Comparison of ENCODE assay signal across 1 cellular context in the genomic region with DNA sequence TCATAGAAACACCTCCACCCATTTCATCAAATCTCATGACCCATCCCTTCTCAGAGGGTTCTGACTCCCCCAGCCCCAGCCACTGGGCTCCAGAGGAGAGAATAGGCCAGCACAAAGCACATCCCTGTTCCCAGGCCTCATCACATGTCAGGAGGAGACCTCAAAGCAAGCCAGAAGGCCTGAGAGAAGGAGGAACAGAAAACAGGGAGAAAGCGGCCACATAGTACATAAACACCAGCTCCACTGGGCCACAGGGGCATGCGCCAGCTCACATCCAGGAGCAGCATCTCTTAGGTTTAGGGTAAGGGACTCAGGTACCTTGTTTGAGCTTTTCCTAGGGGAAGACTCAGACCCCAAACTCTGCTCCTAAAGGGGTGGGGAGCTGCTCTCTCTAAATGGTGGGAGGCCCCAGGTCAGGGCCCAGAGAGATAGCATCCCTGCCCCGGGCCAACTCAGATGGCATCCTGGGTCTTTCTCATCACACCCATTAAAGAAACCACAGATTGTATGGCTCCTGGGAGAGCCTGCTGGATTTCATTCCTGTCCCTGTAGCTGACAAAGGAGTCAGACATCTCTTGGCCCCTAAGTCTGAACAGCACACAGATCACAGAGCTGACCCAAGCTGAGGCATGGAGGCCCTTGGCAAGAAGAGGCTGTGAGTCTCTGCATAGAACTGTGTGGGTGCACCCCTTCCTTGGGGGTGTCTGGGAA.
TF ChIP-seq lines count a peak whose summit lies in the region.

No MANE protein-coding gene starts in this region.

TF ChIP-seq in GM23338, 12 proteins besides CTCF, POLR2A, EP300 and RAD21:
- TF ChIP-seq, protein P1, sequence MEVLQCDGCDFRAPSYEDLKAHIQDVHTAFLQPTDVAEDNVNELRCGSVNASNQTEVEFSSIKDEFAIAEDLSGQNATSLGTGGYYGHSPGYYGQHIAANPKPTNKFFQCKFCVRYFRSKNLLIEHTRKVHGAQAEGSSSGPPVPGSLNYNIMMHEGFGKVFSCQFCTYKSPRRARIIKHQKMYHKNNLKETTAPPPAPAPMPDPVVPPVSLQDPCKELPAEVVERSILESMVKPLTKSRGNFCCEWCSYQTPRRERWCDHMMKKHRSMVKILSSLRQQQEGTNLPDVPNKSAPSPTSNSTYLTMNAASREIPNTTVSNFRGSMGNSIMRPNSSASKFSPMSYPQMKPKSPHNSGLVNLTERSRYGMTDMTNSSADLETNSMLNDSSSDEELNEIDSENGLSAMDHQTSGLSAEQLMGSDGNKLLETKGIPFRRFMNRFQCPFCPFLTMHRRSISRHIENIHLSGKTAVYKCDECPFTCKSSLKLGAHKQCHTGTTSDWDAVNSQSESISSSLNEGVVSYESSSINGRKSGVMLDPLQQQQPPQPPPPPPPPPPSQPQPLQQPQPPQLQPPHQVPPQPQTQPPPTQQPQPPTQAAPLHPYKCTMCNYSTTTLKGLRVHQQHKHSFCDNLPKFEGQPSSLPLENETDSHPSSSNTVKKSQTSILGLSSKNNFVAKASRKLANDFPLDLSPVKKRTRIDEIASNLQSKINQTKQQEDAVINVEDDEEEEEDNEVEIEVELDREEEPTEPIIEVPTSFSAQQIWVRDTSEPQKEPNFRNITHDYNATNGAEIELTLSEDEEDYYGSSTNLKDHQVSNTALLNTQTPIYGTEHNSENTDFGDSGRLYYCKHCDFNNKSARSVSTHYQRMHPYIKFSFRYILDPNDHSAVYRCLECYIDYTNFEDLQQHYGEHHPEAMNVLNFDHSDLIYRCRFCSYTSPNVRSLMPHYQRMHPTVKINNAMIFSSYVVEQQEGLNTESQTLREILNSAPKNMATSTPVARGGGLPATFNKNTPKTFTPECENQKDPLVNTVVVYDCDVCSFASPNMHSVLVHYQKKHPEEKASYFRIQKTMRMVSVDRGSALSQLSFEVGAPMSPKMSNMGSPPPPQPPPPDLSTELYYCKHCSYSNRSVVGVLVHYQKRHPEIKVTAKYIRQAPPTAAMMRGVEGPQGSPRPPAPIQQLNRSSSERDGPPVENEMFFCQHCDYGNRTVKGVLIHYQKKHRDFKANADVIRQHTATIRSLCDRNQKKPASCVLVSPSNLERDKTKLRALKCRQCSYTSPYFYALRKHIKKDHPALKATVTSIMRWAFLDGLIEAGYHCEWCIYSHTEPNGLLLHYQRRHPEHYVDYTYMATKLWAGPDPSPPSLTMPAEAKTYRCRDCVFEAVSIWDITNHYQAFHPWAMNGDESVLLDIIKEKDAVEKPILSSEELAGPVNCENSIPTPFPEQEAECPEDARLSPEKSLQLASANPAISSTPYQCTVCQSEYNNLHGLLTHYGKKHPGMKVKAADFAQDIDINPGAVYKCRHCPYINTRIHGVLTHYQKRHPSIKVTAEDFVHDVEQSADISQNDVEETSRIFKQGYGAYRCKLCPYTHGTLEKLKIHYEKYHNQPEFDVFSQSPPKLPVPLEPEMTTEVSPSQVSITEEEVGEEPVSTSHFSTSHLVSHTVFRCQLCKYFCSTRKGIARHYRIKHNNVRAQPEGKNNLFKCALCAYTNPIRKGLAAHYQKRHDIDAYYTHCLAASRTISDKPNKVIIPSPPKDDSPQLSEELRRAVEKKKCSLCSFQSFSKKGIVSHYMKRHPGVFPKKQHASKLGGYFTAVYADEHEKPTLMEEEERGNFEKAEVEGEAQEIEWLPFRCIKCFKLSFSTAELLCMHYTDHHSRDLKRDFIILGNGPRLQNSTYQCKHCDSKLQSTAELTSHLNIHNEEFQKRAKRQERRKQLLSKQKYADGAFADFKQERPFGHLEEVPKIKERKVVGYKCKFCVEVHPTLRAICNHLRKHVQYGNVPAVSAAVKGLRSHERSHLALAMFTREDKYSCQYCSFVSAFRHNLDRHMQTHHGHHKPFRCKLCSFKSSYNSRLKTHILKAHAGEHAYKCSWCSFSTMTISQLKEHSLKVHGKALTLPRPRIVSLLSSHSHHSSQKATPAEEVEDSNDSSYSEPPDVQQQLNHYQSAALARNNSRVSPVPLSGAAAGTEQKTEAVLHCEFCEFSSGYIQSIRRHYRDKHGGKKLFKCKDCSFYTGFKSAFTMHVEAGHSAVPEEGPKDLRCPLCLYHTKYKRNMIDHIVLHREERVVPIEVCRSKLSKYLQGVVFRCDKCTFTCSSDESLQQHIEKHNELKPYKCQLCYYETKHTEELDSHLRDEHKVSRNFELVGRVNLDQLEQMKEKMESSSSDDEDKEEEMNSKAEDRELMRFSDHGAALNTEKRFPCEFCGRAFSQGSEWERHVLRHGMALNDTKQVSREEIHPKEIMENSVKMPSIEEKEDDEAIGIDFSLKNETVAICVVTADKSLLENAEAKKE (CRISPR knock-in tag; IDR thresholded peaks at IDR 0.05), result no peak
- TF ChIP-seq, protein P2, sequence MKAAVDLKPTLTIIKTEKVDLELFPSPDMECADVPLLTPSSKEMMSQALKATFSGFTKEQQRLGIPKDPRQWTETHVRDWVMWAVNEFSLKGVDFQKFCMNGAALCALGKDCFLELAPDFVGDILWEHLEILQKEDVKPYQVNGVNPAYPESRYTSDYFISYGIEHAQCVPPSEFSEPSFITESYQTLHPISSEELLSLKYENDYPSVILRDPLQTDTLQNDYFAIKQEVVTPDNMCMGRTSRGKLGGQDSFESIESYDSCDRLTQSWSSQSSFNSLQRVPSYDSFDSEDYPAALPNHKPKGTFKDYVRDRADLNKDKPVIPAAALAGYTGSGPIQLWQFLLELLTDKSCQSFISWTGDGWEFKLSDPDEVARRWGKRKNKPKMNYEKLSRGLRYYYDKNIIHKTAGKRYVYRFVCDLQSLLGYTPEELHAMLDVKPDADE (IDR thresholded peaks at IDR 0.05), result no peak
- TF ChIP-seq EZH2 (IDR thresholded peaks at IDR 0.05; ENCODE audit: low read depth, unreplicated experiment), result no peak
- no peak for TF ChIP-seq STAT1 (IDR thresholded peaks at IDR 0.05; ENCODE audit: unreplicated experiment)
- no peak for TF ChIP-seq NANOG (IDR thresholded peaks at IDR 0.05; ENCODE audit: borderline replicate concordance)
- no peak for TF ChIP-seq EZH2phosphoT487 (IDR thresholded peaks at IDR 0.05; ENCODE audit: unreplicated experiment)
- TF ChIP-seq JUNB (IDR thresholded peaks at IDR 0.05; ENCODE audit: unreplicated experiment), result no peak
- TF ChIP-seq, protein P3, sequence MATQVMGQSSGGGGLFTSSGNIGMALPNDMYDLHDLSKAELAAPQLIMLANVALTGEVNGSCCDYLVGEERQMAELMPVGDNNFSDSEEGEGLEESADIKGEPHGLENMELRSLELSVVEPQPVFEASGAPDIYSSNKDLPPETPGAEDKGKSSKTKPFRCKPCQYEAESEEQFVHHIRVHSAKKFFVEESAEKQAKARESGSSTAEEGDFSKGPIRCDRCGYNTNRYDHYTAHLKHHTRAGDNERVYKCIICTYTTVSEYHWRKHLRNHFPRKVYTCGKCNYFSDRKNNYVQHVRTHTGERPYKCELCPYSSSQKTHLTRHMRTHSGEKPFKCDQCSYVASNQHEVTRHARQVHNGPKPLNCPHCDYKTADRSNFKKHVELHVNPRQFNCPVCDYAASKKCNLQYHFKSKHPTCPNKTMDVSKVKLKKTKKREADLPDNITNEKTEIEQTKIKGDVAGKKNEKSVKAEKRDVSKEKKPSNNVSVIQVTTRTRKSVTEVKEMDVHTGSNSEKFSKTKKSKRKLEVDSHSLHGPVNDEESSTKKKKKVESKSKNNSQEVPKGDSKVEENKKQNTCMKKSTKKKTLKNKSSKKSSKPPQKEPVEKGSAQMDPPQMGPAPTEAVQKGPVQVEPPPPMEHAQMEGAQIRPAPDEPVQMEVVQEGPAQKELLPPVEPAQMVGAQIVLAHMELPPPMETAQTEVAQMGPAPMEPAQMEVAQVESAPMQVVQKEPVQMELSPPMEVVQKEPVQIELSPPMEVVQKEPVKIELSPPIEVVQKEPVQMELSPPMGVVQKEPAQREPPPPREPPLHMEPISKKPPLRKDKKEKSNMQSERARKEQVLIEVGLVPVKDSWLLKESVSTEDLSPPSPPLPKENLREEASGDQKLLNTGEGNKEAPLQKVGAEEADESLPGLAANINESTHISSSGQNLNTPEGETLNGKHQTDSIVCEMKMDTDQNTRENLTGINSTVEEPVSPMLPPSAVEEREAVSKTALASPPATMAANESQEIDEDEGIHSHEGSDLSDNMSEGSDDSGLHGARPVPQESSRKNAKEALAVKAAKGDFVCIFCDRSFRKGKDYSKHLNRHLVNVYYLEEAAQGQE (IDR thresholded peaks at IDR 0.05; ENCODE audit: unreplicated experiment), result no peak
- no peak for TF ChIP-seq ZNF331 (CRISPR knock-in tag; IDR thresholded peaks at IDR 0.05; ENCODE audit: low read depth)
- no peak for TF ChIP-seq ZNF114 (CRISPR knock-in tag; IDR thresholded peaks at IDR 0.05)
- TF ChIP-seq POLR2AphosphoS5 (IDR thresholded peaks at IDR 0.05; ENCODE audit: low read depth), result no peak
- TF ChIP-seq CREB1 (CRISPR knock-in tag; IDR thresholded peaks at IDR 0.05; ENCODE audit: low read depth), result no peak
